8 cellular contexts compared by ENCODE assay signal in the genomic region with DNA sequence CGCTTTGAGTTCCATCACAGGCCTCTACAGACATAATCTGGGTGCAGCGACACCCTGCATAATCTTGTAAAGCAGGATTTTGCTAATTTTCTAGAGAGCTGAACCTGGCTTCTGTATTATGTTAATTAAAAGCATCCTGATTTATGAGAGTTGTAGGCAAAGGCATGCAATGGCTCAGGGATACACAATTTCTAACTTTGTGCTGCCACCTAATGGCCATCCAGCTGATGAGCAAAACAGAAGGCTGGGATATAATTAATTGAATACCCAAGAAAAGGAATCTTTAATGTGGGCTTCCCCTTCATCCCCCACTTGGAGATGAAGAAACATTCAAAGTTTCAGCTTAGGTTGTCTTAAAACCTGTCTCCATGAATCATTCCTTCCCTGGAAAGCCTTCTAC.
DNase-seq lines count a peak whose midpoint lies in the region; ATAC-seq and TF ChIP-seq lines count a peak whose summit lies in the region.

No MANE protein-coding gene starts in this region.

- H3K27me3 ChIP-seq in AG04450 (ENCODE audit: control insufficient read depth, insufficient read depth, low read length): no peaks in the 10 kb centered on the region
- no peaks in the 10 kb centered on the region for H3K27me3 ChIP-seq in OCI-LY1 (ENCODE audit: insufficient read depth, low read length)
- H3K27me3 ChIP-seq in parathyroid adenoma (ENCODE audit: control insufficient read depth, insufficient read depth, low read length): no peaks in the 10 kb centered on the region

- no peaks in the 10 kb centered on the region for H4K20me1 ChIP-seq in OCI-LY1 (ENCODE audit: insufficient read depth, low read length)

- ATAC-seq in HG03039 (IDR thresholded peaks at IDR 0.05; ENCODE audit: unreplicated experiment): no peak
- no peak for ATAC-seq in GM19397 (IDR thresholded peaks at IDR 0.05; ENCODE audit: unreplicated experiment)

- CTCF ChIA-PET in AG04450 (lab: Charles Lee): interaction anchor here (1.6 to 2.5 kb wide), 2 partner anchors 241 to 297 kb away, joined by 7 to 16 read pairs; no protein-coding TSS in a partner anchor

- TF ChIP-seq CTCF in AG04450 (IDR thresholded peaks at IDR 0.05; ENCODE audit: low read depth, low read length): peak; percentile 52
- peak; percentile 49 for TF ChIP-seq CTCF in GM10266 (IDR thresholded peaks at IDR 0.05; ENCODE audit: control insufficient read depth, insufficient read depth, low read depth, missing control alignments)
- TF ChIP-seq CTCF in OCI-LY1 (IDR thresholded peaks at IDR 0.05; ENCODE audit: low read length): peak; percentile 47
- peak; percentile 51 for TF ChIP-seq CTCF in epithelial cell of esophagus (IDR thresholded peaks at IDR 0.05; ENCODE audit: insufficient read depth, low read depth, low read length, missing control alignments)
- peak; percentile 23 for TF ChIP-seq CTCF in parathyroid adenoma (IDR thresholded peaks at IDR 0.05)

- H3K4me2 ChIP-seq in OCI-LY1 (ENCODE audit: low read length): no peak overlapping the region
- H3K4me2 ChIP-seq in parathyroid adenoma (ENCODE audit: low read length): no peak overlapping the region

- H3K4me1 ChIP-seq in OCI-LY1 (ENCODE audit: insufficient read depth, low read length, severe bottlenecking) (no peaks in the 10 kb centered on the region), parathyroid adenoma (no peaks in the 10 kb centered on the region)

- H3K9ac ChIP-seq in OCI-LY1 (ENCODE audit: low read length): no peak overlapping the region
- no peak overlapping the region for H3K9ac ChIP-seq in parathyroid adenoma

- DNase-seq in AG04450 (ENCODE audit: low read depth, low spot score): no peak
- DNase-seq in GM10266 (ENCODE audit: extremely low spot score): peak; percentile 2
- DNase-seq in epithelial cell of esophagus (ENCODE audit: low read depth): peak; percentile 43
- no peak for DNase-seq in OCI-M2 (lab: John Stamatoyannopoulos, UW; ENCODE audit: unreplicated experiment)

- H3K9me3 ChIP-seq in AG04450 (ENCODE audit: control insufficient read depth, insufficient read depth, low read length) (no peaks in the 10 kb centered on the region), OCI-LY1 (ENCODE audit: low read length) (no peaks in the 10 kb centered on the region), parathyroid adenoma (ENCODE audit: control insufficient read depth, low read length) (no peaks in the 10 kb centered on the region)

- H3K79me2 ChIP-seq in OCI-LY1 (ENCODE audit: insufficient read depth, low read length) (no peaks in the 10 kb centered on the region), parathyroid adenoma (no peaks in the 10 kb centered on the region)

- POLR2A ChIA-PET in AG04450 (lab: Yijun Ruan, JAX): no interaction called here

- H3K36me3 ChIP-seq in OCI-LY1 (ENCODE audit: insufficient read depth, low read length): no peaks in the 10 kb centered on the region
- no peaks in the 10 kb centered on the region for H3K36me3 ChIP-seq in parathyroid adenoma (ENCODE audit: control insufficient read depth, insufficient read depth, low read length)

- H3K27ac ChIP-seq in AG04450 (ENCODE audit: low read depth, low read length): no peak overlapping the region
- no peak overlapping the region for H3K27ac ChIP-seq in OCI-LY1 (ENCODE audit: low read depth, low read length, poor library complexity, severe bottlenecking)
- H3K27ac ChIP-seq in parathyroid adenoma: no peak overlapping the region

- H2AFZ ChIP-seq in OCI-LY1 (ENCODE audit: low read length) (no peak overlapping the region), parathyroid adenoma (no peak overlapping the region)

- no peak overlapping the region for H3K4me3 ChIP-seq in AG04450 (ENCODE audit: low read depth, low read length)
- H3K4me3 ChIP-seq in OCI-LY1 (ENCODE audit: low read depth, low read length, poor library complexity, severe bottlenecking): no peak overlapping the region
- no peak overlapping the region for H3K4me3 ChIP-seq in epithelial cell of esophagus (ENCODE audit: low read length)
- H3K4me3 ChIP-seq in parathyroid adenoma (ENCODE audit: low read depth, low read length): no peak overlapping the region

- H3F3A ChIP-seq in OCI-LY1 (ENCODE audit: insufficient read depth, low read length): no peaks in the 10 kb centered on the region

- no peaks in the 10 kb centered on the region for H3K9me2 ChIP-seq in OCI-LY1 (ENCODE audit: low read depth, low read length)

Comparison
In these comparisons a context has a peak if more than half of its experiments do, and no peak if none do; other contexts are left out.
1. DNase-seq: peak in GM10266 (single experiment) and epithelial cell of esophagus (single experiment); none in AG04450 (single experiment) and OCI-M2 (single experiment).
2. Peak in every context shown above with its lines, with median percentiles within 50 percentile points of each other: CTCF ChIP-seq.